Comparison of ENCODE assay signal across 1 cellular context in the genomic region with DNA sequence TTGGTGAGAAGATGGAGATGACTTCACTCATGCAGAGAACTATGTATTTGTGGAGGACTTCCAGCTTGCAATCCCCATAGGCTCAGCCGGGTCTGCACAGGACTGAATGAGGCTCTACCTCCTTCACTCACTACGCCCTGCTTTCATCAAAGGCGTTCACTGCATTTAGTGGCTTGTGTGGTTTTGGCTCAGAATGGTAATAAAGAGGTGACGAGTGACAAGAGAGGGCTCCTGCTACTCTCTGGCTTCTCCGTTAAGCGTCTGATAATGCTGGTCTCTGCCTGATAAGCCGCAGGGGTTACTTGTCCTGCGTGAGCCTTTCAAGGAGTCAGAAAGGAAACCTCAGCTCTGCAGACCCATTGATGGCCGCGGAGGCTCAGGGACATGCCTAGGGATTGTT.
TF ChIP-seq lines count a peak whose summit lies in the region.

No MANE protein-coding gene starts in this region.

TF ChIP-seq in GM12878, 131 proteins besides CTCF, POLR2A, EP300 and RAD21 (continued from another document):
- TF ChIP-seq NFIC (IDR thresholded peaks at IDR 0.05; ENCODE audit: low read depth, low read length) (no peak), BHLHE40 (IDR thresholded peaks at IDR 0.05; ENCODE audit: borderline replicate concordance in 1 of 2, low read depth in 2 of 2, low read length in 1 of 2) (peak in 1 of 2 experiments; percentile 34; a peak in 1 of 4 replicates), TBL1XR1 (IDR thresholded peaks at IDR 0.05; ENCODE audit: low read depth, low read length) (no peak), KAT2A (conservative IDR thresholded peaks at IDR 0.05; ENCODE audit: control insufficient read depth, low read depth, low read length) (no peak), MTA2 (IDR thresholded peaks at IDR 0.05; ENCODE audit: low read depth) (0 out of 2 replicates have a peak, but pooled peaks have one; percentile 30), JUNB (IDR thresholded peaks at IDR 0.05) (no peak), HDAC6 (IDR thresholded peaks at IDR 0.05; ENCODE audit: unreplicated experiment) (no peak), ZSCAN29 (IDR thresholded peaks at IDR 0.05) (no peak), EED (IDR thresholded peaks at IDR 0.05; ENCODE audit: low read depth) (no peak), NR2C1 (IDR thresholded peaks at IDR 0.05) (no peak), NRF1 (conservative IDR thresholded peaks at IDR 0.05; ENCODE audit: low read depth, low read length) (no peak), MTA3 (IDR thresholded peaks at IDR 0.05; ENCODE audit: borderline replicate concordance, low read length) (no peak), SUPT20H (IDR thresholded peaks at IDR 0.05; ENCODE audit: borderline replicate concordance, control insufficient read depth, low read depth, low read length) (no peak), ATF7 (IDR thresholded peaks at IDR 0.05; ENCODE audit: low read depth) (no peak), STAT3 (IDR thresholded peaks at IDR 0.05; ENCODE audit: low read depth, low read length) (no peak), SREBF2 (IDR thresholded peaks at IDR 0.05; ENCODE audit: low read length) (no peak), NBN (IDR thresholded peaks at IDR 0.05) (0 out of 2 replicates have a peak, but pooled peaks have one; percentile 18), SPI1 (IDR thresholded peaks at IDR 0.05; ENCODE audit: borderline replicate concordance, insufficient read depth, low read depth, low read length) (no peak), MXI1 (IDR thresholded peaks at IDR 0.05; ENCODE audit: low read depth, low read length) (no peak), NR2F1 (conservative IDR thresholded peaks at IDR 0.05) (0 out of 2 replicates have a peak, but pooled peaks have one; percentile 18), CBX5 (IDR thresholded peaks at IDR 0.05; ENCODE audit: low read depth) (no peak), CBX3 (IDR thresholded peaks at IDR 0.05; ENCODE audit: borderline replicate concordance, low read depth) (no peak), RUNX3 (IDR thresholded peaks at IDR 0.05; ENCODE audit: low read length) (peak; percentile 46)
- TF ChIP-seq, protein P1, sequence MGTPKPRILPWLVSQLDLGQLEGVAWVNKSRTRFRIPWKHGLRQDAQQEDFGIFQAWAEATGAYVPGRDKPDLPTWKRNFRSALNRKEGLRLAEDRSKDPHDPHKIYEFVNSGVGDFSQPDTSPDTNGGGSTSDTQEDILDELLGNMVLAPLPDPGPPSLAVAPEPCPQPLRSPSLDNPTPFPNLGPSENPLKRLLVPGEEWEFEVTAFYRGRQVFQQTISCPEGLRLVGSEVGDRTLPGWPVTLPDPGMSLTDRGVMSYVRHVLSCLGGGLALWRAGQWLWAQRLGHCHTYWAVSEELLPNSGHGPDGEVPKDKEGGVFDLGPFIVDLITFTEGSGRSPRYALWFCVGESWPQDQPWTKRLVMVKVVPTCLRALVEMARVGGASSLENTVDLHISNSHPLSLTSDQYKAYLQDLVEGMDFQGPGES (IDR thresholded peaks at IDR 0.05) = no peak
- TF ChIP-seq, protein P2, sequence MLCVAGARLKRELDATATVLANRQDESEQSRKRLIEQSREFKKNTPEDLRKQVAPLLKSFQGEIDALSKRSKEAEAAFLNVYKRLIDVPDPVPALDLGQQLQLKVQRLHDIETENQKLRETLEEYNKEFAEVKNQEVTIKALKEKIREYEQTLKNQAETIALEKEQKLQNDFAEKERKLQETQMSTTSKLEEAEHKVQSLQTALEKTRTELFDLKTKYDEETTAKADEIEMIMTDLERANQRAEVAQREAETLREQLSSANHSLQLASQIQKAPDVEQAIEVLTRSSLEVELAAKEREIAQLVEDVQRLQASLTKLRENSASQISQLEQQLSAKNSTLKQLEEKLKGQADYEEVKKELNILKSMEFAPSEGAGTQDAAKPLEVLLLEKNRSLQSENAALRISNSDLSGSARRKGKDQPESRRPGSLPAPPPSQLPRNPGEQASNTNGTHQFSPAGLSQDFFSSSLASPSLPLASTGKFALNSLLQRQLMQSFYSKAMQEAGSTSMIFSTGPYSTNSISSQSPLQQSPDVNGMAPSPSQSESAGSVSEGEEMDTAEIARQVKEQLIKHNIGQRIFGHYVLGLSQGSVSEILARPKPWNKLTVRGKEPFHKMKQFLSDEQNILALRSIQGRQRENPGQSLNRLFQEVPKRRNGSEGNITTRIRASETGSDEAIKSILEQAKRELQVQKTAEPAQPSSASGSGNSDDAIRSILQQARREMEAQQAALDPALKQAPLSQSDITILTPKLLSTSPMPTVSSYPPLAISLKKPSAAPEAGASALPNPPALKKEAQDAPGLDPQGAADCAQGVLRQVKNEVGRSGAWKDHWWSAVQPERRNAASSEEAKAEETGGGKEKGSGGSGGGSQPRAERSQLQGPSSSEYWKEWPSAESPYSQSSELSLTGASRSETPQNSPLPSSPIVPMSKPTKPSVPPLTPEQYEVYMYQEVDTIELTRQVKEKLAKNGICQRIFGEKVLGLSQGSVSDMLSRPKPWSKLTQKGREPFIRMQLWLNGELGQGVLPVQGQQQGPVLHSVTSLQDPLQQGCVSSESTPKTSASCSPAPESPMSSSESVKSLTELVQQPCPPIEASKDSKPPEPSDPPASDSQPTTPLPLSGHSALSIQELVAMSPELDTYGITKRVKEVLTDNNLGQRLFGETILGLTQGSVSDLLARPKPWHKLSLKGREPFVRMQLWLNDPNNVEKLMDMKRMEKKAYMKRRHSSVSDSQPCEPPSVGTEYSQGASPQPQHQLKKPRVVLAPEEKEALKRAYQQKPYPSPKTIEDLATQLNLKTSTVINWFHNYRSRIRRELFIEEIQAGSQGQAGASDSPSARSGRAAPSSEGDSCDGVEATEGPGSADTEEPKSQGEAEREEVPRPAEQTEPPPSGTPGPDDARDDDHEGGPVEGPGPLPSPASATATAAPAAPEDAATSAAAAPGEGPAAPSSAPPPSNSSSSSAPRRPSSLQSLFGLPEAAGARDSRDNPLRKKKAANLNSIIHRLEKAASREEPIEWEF (IDR thresholded peaks at IDR 0.05; ENCODE audit: insufficient replicate concordance, low read depth, low read length) = no peak
- TF ChIP-seq, protein P3, sequence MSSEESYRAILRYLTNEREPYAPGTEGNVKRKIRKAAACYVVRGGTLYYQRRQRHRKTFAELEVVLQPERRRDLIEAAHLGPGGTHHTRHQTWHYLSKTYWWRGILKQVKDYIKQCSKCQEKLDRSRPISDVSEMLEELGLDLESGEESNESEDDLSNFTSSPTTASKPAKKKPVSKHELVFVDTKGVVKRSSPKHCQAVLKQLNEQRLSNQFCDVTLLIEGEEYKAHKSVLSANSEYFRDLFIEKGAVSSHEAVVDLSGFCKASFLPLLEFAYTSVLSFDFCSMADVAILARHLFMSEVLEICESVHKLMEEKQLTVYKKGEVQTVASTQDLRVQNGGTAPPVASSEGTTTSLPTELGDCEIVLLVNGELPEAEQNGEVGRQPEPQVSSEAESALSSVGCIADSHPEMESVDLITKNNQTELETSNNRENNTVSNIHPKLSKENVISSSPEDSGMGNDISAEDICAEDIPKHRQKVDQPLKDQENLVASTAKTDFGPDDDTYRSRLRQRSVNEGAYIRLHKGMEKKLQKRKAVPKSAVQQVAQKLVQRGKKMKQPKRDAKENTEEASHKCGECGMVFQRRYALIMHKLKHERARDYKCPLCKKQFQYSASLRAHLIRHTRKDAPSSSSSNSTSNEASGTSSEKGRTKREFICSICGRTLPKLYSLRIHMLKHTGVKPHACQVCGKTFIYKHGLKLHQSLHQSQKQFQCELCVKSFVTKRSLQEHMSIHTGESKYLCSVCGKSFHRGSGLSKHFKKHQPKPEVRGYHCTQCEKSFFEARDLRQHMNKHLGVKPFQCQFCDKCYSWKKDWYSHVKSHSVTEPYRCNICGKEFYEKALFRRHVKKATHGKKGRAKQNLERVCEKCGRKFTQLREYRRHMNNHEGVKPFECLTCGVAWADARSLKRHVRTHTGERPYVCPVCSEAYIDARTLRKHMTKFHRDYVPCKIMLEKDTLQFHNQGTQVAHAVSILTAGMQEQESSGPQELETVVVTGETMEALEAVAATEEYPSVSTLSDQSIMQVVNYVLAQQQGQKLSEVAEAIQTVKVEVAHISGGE (CRISPR knock-in tag; IDR thresholded peaks at IDR 0.05) = no peak
- TF ChIP-seq, protein P4, sequence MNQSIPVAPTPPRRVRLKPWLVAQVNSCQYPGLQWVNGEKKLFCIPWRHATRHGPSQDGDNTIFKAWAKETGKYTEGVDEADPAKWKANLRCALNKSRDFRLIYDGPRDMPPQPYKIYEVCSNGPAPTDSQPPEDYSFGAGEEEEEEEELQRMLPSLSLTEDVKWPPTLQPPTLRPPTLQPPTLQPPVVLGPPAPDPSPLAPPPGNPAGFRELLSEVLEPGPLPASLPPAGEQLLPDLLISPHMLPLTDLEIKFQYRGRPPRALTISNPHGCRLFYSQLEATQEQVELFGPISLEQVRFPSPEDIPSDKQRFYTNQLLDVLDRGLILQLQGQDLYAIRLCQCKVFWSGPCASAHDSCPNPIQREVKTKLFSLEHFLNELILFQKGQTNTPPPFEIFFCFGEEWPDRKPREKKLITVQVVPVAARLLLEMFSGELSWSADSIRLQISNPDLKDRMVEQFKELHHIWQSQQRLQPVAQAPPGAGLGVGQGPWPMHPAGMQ (IDR thresholded peaks at IDR 0.05; ENCODE audit: borderline replicate concordance) = no peak
- TF ChIP-seq, protein P5, sequence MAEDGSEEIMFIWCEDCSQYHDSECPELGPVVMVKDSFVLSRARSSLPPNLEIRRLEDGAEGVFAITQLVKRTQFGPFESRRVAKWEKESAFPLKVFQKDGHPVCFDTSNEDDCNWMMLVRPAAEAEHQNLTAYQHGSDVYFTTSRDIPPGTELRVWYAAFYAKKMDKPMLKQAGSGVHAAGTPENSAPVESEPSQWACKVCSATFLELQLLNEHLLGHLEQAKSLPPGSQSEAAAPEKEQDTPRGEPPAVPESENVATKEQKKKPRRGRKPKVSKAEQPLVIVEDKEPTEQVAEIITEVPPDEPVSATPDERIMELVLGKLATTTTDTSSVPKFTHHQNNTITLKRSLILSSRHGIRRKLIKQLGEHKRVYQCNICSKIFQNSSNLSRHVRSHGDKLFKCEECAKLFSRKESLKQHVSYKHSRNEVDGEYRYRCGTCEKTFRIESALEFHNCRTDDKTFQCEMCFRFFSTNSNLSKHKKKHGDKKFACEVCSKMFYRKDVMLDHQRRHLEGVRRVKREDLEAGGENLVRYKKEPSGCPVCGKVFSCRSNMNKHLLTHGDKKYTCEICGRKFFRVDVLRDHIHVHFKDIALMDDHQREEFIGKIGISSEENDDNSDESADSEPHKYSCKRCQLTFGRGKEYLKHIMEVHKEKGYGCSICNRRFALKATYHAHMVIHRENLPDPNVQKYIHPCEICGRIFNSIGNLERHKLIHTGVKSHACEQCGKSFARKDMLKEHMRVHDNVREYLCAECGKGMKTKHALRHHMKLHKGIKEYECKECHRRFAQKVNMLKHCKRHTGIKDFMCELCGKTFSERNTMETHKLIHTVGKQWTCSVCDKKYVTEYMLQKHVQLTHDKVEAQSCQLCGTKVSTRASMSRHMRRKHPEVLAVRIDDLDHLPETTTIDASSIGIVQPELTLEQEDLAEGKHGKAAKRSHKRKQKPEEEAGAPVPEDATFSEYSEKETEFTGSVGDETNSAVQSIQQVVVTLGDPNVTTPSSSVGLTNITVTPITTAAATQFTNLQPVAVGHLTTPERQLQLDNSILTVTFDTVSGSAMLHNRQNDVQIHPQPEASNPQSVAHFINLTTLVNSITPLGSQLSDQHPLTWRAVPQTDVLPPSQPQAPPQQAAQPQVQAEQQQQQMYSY (CRISPR knock-in tag; IDR thresholded peaks at IDR 0.05) = no peak
